ENCODE assay signal across 18 cellular contexts in the genomic region with DNA sequence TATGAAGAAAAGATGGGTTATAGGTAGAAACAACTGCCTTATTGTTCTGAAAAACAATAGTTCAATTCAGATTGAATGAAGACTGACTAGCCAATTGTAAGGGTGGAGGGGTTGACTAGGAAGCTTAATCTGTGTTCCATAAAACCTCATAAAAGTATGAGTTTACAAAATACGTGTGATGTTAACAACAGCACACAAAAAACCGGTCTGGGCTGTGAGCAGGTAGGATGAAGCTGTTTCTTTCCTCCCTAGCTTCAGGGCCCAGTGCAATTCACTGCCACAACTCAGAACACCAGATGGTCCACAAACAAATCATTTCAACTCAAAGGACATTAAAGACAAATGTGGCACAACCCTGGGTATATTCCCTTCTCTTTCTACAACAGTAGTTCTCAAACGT.
DNase-seq lines count a peak whose midpoint lies in the region; ATAC-seq lines count a peak whose summit lies in the region.
"Had no signal": no experiment of that assay in that cellular context is flagged by ENCODE, and none has a peak within 500 bp of the region (broad histone marks: within the 10 kb centered on the region; RNA-seq: fewer than 3 reads in every experiment).

No MANE protein-coding gene starts in this region.

- no peak overlapping the region for H3K27ac Mint-ChIP-seq in stimulated activated naive CD8-positive, alpha-beta T cell treated with anti-CD3 and anti-CD28 coated beads, Interleukin-15, amount 100 ng/mL, for 72 hours
- H3K27ac Mint-ChIP-seq: B cell; CD8-positive, alpha-beta T cell had no signal

- no peak for ATAC-seq in GM18498 (IDR thresholded peaks at IDR 0.05; ENCODE audit: unreplicated experiment)
- no peak for ATAC-seq in stimulated activated naive CD8-positive, alpha-beta T cell treated with anti-CD3 and anti-CD28 coated beads, Interleukin-15, amount 100 ng/mL, for 72 hours
- ATAC-seq: CD8-positive, alpha-beta T cell had no signal

- no peaks in the 10 kb centered on the region for H3K4me1 Mint-ChIP-seq in stimulated activated naive CD8-positive, alpha-beta T cell treated with anti-CD3 and anti-CD28 coated beads, Interleukin-15, amount 100 ng/mL, for 72 hours

- H3K27me3 Mint-ChIP-seq in stimulated activated naive CD8-positive, alpha-beta T cell treated with anti-CD3 and anti-CD28 coated beads, Interleukin-15, amount 100 ng/mL, for 72 hours, result peaks cover 65% of the 10 kb centered on the region

- peaks cover 3 to 6% of the 10 kb centered on the region in 2 donors for H3K9me3 Mint-ChIP-seq in stimulated activated naive CD8-positive, alpha-beta T cell treated with anti-CD3 and anti-CD28 coated beads, Interleukin-15, amount 100 ng/mL, for 72 hours

- no peak overlapping the region for H3K4me3 Mint-ChIP-seq in stimulated activated naive CD8-positive, alpha-beta T cell treated with anti-CD3 and anti-CD28 coated beads, Interleukin-15, amount 100 ng/mL, for 72 hours
- H3K4me3 Mint-ChIP-seq: B cell; CD8-positive, alpha-beta T cell had no signal

- DNase-seq in NCI-H82 (lab: John Stamatoyannopoulos, UW) (peak; percentile 14), NCI-H82 treated with DMSO at 0.1 percent for 48 hours (lab: John Stamatoyannopoulos, UW; ENCODE audit: unreplicated experiment) (no peak), globus pallidus (ENCODE audit: low spot score) (peak; percentile 41), pons (ENCODE audit: low spot score) (peak; percentile 73), NK-92 (lab: John Stamatoyannopoulos, UW; ENCODE audit: unreplicated experiment) (no peak), hepatic stellate cell (ENCODE audit: low spot score) (no peak)
- no peak for DNase-seq in stimulated activated naive CD8-positive, alpha-beta T cell treated with anti-CD3 and anti-CD28 coated beads, Interleukin-15, amount 100 ng/mL, for 72 hours
- DNase-seq: 8988T; CD8-positive, alpha-beta T cell; COR-L47; DMS 273 treated with DMSO at 0.1 percent for 48 hours; DMS53; DND-41; EL; GM23248; HCEC 1CT had no signal

Comparison
In these comparisons a context has a peak if more than half of its experiments do, and no peak if none do; other contexts are left out.
1. DNase-seq: peak in NCI-H82 (single experiment), globus pallidus (single experiment) and pons (single experiment); none in NCI-H82 treated with DMSO at 0.1 percent for 48 hours (single experiment), NK-92 (single experiment), hepatic stellate cell (single experiment) and stimulated activated naive CD8-positive, alpha-beta T cell treated with anti-CD3 and anti-CD28 coated beads, Interleukin-15, amount 100 ng/mL, for 72 hours (0 of 2).